In genomic region chr1:172477216-172477615, GRCh38 we compare ENCODE assay signal across 30 cellular contexts. TPM values are rescaled to one million over a fixed set of nuclear protein-coding genes. Genes with fewer than 3 reads are reported as not detected.
"Had no signal": no experiment of that assay in that cellular context is flagged by ENCODE, and none has a peak within 500 bp of the region (broad histone marks: within the 10 kb centered on the region; RNA-seq: fewer than 3 reads in every experiment).

No MANE protein-coding gene starts in this region.

- H3K27me3 ChIP-seq: body of pancreas, esophagus squamous epithelium, gastroesophageal sphincter, heart right ventricle, left lung, neutrophil, ovary, right atrium auricular region had no signal

- H3K4me1 ChIP-seq: prostate gland, right atrium auricular region had no signal

- DNase-seq: activated B cell treated with CpG ODN at 0.5 μM for 24 hours; activated CD4-positive, alpha-beta memory T cell treated with anti-CD3 and anti-CD28 coated beads for 36 hours; activated CD4-positive, alpha-beta T cell treated with anti-CD3 and anti-CD28 coated beads for 4 hours; activated effector memory CD4-positive, alpha-beta T cell treated with anti-CD3 and anti-CD28 coated beads, Interleukin-2, amount 50 U/mL, for 16 hours; activated naive CD4-positive, alpha-beta T cell treated with anti-CD3 and anti-CD28 coated beads, Interleukin-2, amount 50 U/mL, for 16 hours; activated naive CD8-positive, alpha-beta T cell treated with anti-CD3 and anti-CD28 coated beads, Interleukin-2, amount 50 U/mL, for 24 hours; activated T-cell treated with anti-CD3 and anti-CD28 coated beads, Interleukin-2, amount 50 U/mL, for 48 hours; body of pancreas; central memory CD4-positive, alpha-beta T cell; effector memory CD4-positive, alpha-beta T cell; esophagus squamous epithelium; heart right ventricle; left lung; ovary; stimulated activated CD4-positive, alpha-beta T cell treated with anti-CD3 and anti-CD28 coated beads, Interleukin-4, amount 100 ng/mL, for 4 hours; stimulated activated naive CD8-positive, alpha-beta T cell treated with anti-CD3 and anti-CD28 coated beads, Interleukin-15, Interleukin-2, amounts not matched to agents 100 U/mL and 50 U/mL, for 24 hours; SW 1271; T-helper 17 cell had no signal

- H3K9me3 ChIP-seq: body of pancreas, esophagus squamous epithelium, gastroesophageal sphincter, heart right ventricle, left lung, neutrophil, ovary, prostate gland, right atrium auricular region had no signal

- H3K4me3 ChIP-seq: body of pancreas, esophagus squamous epithelium, gastroesophageal sphincter, heart right ventricle, left lung, lung, ovary, prostate gland, right atrium auricular region had no signal

- FAIRE-seq: colon, endothelial cell of umbilical vein had no signal

- H3K36me3 ChIP-seq: esophagus squamous epithelium, gastroesophageal sphincter, heart right ventricle, left lung, neutrophil, ovary, prostate gland, right atrium auricular region had no signal

- H3K36me3 Mint-ChIP-seq: activated CD4-positive, alpha-beta memory T cell treated with anti-CD3 and anti-CD28 coated beads for 36 hours had no signal

- ATAC-seq: activated naive CD8-positive, alpha-beta T cell treated with anti-CD3 and anti-CD28 coated beads, Interleukin-2, amount 50 U/mL, for 24 hours; body of pancreas; gastroesophageal sphincter; heart right ventricle; stimulated activated naive CD8-positive, alpha-beta T cell treated with anti-CD3 and anti-CD28 coated beads, Interleukin-15, Interleukin-2, amounts not matched to agents 100 U/mL and 50 U/mL, for 24 hours; T-helper 17 cell had no signal

- H3K27ac Mint-ChIP-seq: activated B cell treated with CpG ODN at 0.5 μM for 24 hours; activated CD4-positive, alpha-beta memory T cell treated with anti-CD3 and anti-CD28 coated beads for 36 hours; activated naive CD8-positive, alpha-beta T cell treated with anti-CD3 and anti-CD28 coated beads, Interleukin-2, amount 50 U/mL, for 24 hours; T-helper 17 cell had no signal

- H3K4me1 Mint-ChIP-seq: activated B cell treated with CpG ODN at 0.5 μM for 24 hours; activated naive CD8-positive, alpha-beta T cell treated with anti-CD3 and anti-CD28 coated beads, Interleukin-2, amount 50 U/mL, for 24 hours had no signal

- H3K4me3 Mint-ChIP-seq: activated B cell treated with CpG ODN at 0.5 μM for 24 hours; activated CD4-positive, alpha-beta memory T cell treated with anti-CD3 and anti-CD28 coated beads for 36 hours; activated naive CD8-positive, alpha-beta T cell treated with anti-CD3 and anti-CD28 coated beads, Interleukin-2, amount 50 U/mL, for 24 hours; nephron; T-helper 17 cell had no signal

- H3K9me3 Mint-ChIP-seq: activated B cell treated with CpG ODN at 0.5 μM for 24 hours; activated CD4-positive, alpha-beta memory T cell treated with anti-CD3 and anti-CD28 coated beads for 36 hours; activated naive CD8-positive, alpha-beta T cell treated with anti-CD3 and anti-CD28 coated beads, Interleukin-2, amount 50 U/mL, for 24 hours; nephron had no signal

- H3K27ac ChIP-seq: gastroesophageal sphincter, heart right ventricle, left lung, neutrophil, ovary, prostate gland, right atrium auricular region had no signal

RNA-seq across cellular contexts. Expression of gene C1orf105, which starts 56.7 kb away (rescaled TPM):
- total RNA-seq: activated B cell treated with CpG ODN at 0.5 μM for 24 hours; activated CD4-positive, alpha-beta memory T cell treated with anti-CD3 and anti-CD28 coated beads for 36 hours; body of pancreas; dermis microvascular lymphatic vessel endothelial cell; endothelial cell of umbilical vein; esophagus squamous epithelium; gastroesophageal sphincter; kidney epithelial cell; left lung; lung; ovary; subcutaneous adipose tissue; T-helper 17 cell had no signal
- polyA plus RNA-seq: endothelial cell of umbilical vein, lung, ovary, urinary bladder had no signal
